Comparison of ENCODE assay signal across 8 cellular contexts in genomic region chr18:51196116-51196810, GRCh38. TPM values are rescaled to one million over a fixed set of nuclear protein-coding genes. Genes with fewer than 3 reads are reported as not detected.
A peak's percentile ranks its signal among the peaks of the same experiment; 100 is the strongest.
DNase-seq lines count a peak whose midpoint lies in the region; ATAC-seq and TF ChIP-seq lines count a peak whose summit lies in the region.

No MANE protein-coding gene starts in this region.

- H4K20me1 ChIP-seq in hepatocyte (ENCODE audit: insufficient read depth, poor library complexity, severe bottlenecking), result peaks cover 41% of the 10 kb centered on the region

- H3K4me1 ChIP-seq in SJCRH30 (peaks cover 9% of the 10 kb centered on the region; the same call in 1 of the 2 replicates), hepatocyte (ENCODE audit: insufficient read depth) (peaks cover 20% of the 10 kb centered on the region), gastrocnemius medialis (peaks cover 37 to 43% of the 10 kb centered on the region in 2 donors)

- intact Hi-C loops in gastrocnemius medialis (cut with DNase I; ENCODE audit: low total_unique reads), result loop anchor here (5.0 to 10.0 kb wide), 4 partner anchors 124 to 1709 kb away; partner anchors contain the start of genes C18orf32, CXXC1 and MBD1

- peaks cover 33% of the 10 kb centered on the region for H3K36me3 ChIP-seq in SJCRH30
- no peaks in the 10 kb centered on the region for H3K36me3 ChIP-seq in hepatocyte (replicated peaks; ENCODE audit: insufficient read depth, low read depth)
- H3K36me3 ChIP-seq in gastrocnemius medialis, result no peaks in the 10 kb centered on the region

- H3K79me2 ChIP-seq in hepatocyte, result peaks cover 55% of the 10 kb centered on the region

- H3K27me3 ChIP-seq in SJCRH30 (no peaks in the 10 kb centered on the region), hepatocyte (no peaks in the 10 kb centered on the region), gastrocnemius medialis (no peaks in the 10 kb centered on the region)

- peak overlapping the region; percentile 82 for H3K4me2 ChIP-seq in hepatocyte

- ATAC-seq in HG02588 (IDR thresholded peaks at IDR 0.05; ENCODE audit: unreplicated experiment) (peak; percentile 4), gastrocnemius medialis (peak; percentile 4 to 5)

- no peak for TF ChIP-seq CTCF in hepatocyte (IDR thresholded peaks at IDR 0.05; ENCODE audit: poor library complexity)
- no peak for TF ChIP-seq CTCF in gastrocnemius medialis (IDR thresholded peaks at IDR 0.05 in 4 of 5, conservative IDR thresholded peaks at IDR 0.05 in 1 of 5)

- in situ Hi-C loops in gastrocnemius medialis (cut with MboI; ENCODE audit: low sequenced_read_pairs in 4 of 4), result loop anchor here in 3 of 4 donors (25.0 kb wide), 3 partner anchors 159 to 909 kb away; partner anchors contain the start of genes CXXC1 (in 1 of the 3), ELAC1 (in 1 of the 3), MBD1 (in 1 of the 3) and SMAD4 (in 1 of the 3)

- H3K9me3 ChIP-seq in SJCRH30 (replicated peaks) (no peaks in the 10 kb centered on the region), hepatocyte (ENCODE audit: low read depth) (no peaks in the 10 kb centered on the region), gastrocnemius medialis (no peaks in the 10 kb centered on the region)

- whole genome bisulfite sequencing in hepatocyte (ENCODE audit: low lambda C conversion rate, missing lambda C conversion rate), result under 1% methylated on average over 51 of the region's 67 CpGs

- no peak for TF ChIP-seq POLR2A in gastrocnemius medialis (IDR thresholded peaks at IDR 0.05)

- DNase-seq in EL (peak; percentile 28), SJCRH30 (peak; percentile 14 to 30), amygdala (lab: John Stamatoyannopoulos, UW) (peak in 40 of 56 donors; percentile 8 to 57 (median 34)), hepatocyte (ENCODE audit: low spot score) (peak; percentile 46), gastrocnemius medialis (peak; percentile 17 to 38), NCI-H226 (no peak), NCI-H128 (lab: John Stamatoyannopoulos, UW; ENCODE audit: unreplicated experiment) (no peak)

- H3K9me2 ChIP-seq in hepatocyte (replicated peaks; ENCODE audit: insufficient read depth), result no peaks in the 10 kb centered on the region

- H3K27ac ChIP-seq in SJCRH30 (peak overlapping the region; percentile 89), hepatocyte (peak overlapping the region; percentile 96), gastrocnemius medialis (peak overlapping the region; percentile 86 to 96 (median 94))

- H3K4me3 ChIP-seq in SJCRH30 (peak overlapping the region; percentile 96), hepatocyte (peak overlapping the region; percentile 71), gastrocnemius medialis (peak overlapping the region; percentile 64 to 94 (median 89))

- peak overlapping the region; percentile 7 for H2AFZ ChIP-seq in hepatocyte

RNA-seq across cellular contexts. Expression of gene MEX3C, which starts 1.2 kb away (rescaled TPM):
- total RNA-seq in SJCRH30 (2014; rRNA removed; shearing (Covaris generic)), result 68.2 and 68.4 TPM in 2 replicates
- total RNA-seq in hepatocyte (59.4 and 67.3 TPM in 2 replicates), gastrocnemius medialis (10 to 100 TPM in 3 of 4 donors, 1 to 10 TPM in 1; 8.8 to 14.9 (median 12.4) TPM)
- 18.9 and 21.0 TPM in 2 replicates for polyA plus RNA-seq in hepatocyte

Comparison
In these comparisons a context has a peak if more than half of its experiments do, and no peak if none do; other contexts are left out.
1. DNase-seq: peak in EL (single experiment), SJCRH30 (2 of 2), amygdala (40 of 56), hepatocyte (single experiment) and gastrocnemius medialis (2 of 2); none in NCI-H226 (single experiment) and NCI-H128 (single experiment).
2. Peak in every context shown above with its lines, with median percentiles within 50 percentile points of each other: H3K27ac ChIP-seq and H3K4me3 ChIP-seq.